In genomic region chr1:159798893-159799292, GRCh38 we compare ENCODE assay signal across 8 cellular contexts. TPM values are rescaled to one million over a fixed set of nuclear protein-coding genes. Genes with fewer than 3 reads are reported as not detected.
A peak's percentile ranks its signal among the peaks of the same experiment; 100 is the strongest.
DNase-seq lines count a peak whose midpoint lies in the region; ATAC-seq and TF ChIP-seq lines count a peak whose summit lies in the region.

No MANE protein-coding gene starts in this region.

- no peaks in the 10 kb centered on the region for H4K20me1 ChIP-seq in HCT116 (ENCODE audit: insufficient read depth)

- no peak overlapping the region for H3K4me2 ChIP-seq in HCT116 (ENCODE audit: low read length)

- peak; percentile 96 for TF ChIP-seq RAD21 in HCT116 (IDR thresholded peaks at IDR 0.05; ENCODE audit: low read depth)

- ATAC-seq in HCT116, result peak; percentile 97

- H3K4me3 ChIP-seq in HCT116 (replicated peaks in 1 of 2; ENCODE audit: low read depth in 1 of 2, low read length in 2 of 2) (no peak overlapping the region), WERI-Rb-1 (ENCODE audit: low read depth, low read length) (no peak overlapping the region), stomach (no peak overlapping the region)

- H3K4me1 ChIP-seq in HCT116 (ENCODE audit: control insufficient read depth in 1 of 2, insufficient read depth in 2 of 2, low read length in 2 of 2), result no peaks in the 10 kb centered on the region
- no peaks in the 10 kb centered on the region for H3K4me1 ChIP-seq in stomach

- no peak for TF ChIP-seq POLR2A in HCT116 (IDR thresholded peaks at IDR 0.05; ENCODE audit: borderline replicate concordance, extremely low read depth, insufficient read depth, insufficient read length)
- no peak for TF ChIP-seq POLR2A in stomach (IDR thresholded peaks at IDR 0.05)

- RAD21 ChIA-PET in HCT116 (lab: Charles Lee; ENCODE audit: low non-redundant PET in 1 of 2, low total read pairs in 2 of 2, uncharacterized antibody in 2 of 2, unreplicated experiment in 2 of 2), result interaction anchor here (0.6 to 3.0 kb wide), 6 partner anchors 92 to 590 kb away, joined by 3 to 38 read pairs (median 6); no protein-coding TSS in a partner anchor

- POLR2A ChIA-PET in HCT116 (lab: Charles Lee), result interaction anchor here (0.9 to 2.7 kb wide), 2 partner anchors 10 to 92 kb away, joined by 5 to 35 read pairs; no protein-coding TSS in a partner anchor

- TF ChIP-seq EP300 in stomach (IDR thresholded peaks at IDR 0.05), result no peak

- peak overlapping the region; percentile 84 for H2AFZ ChIP-seq in HCT116 (ENCODE audit: low read depth, low read length, poor library complexity, severe bottlenecking)

- WGBS in stomach, 5 donors, result 0 to 5% (median 3%) methylated on average over 2 of the region's 2 CpGs

- intact Hi-C loops in HCT116 (cut with micrococcal nuclease), result loop anchor here (1.0 to 10.0 kb wide), 6 partner anchors 53 to 638 kb away; no protein-coding TSS in a partner anchor
- intact Hi-C loops in stomach (cut with DNase I; ENCODE audit: low total_unique reads), result loop anchor here (5.0 to 10.0 kb wide), 2 partner anchors 93 to 206 kb away; no protein-coding TSS in a partner anchor

- BruUV-seq in HCT116 (replicated peaks; lab: Mats Ljungman, UMichigan), result no TSS peak

- CTCF ChIA-PET in HCT116 (lab: Charles Lee), result interaction anchor here (0.6 to 9.3 kb wide), 32 partner anchors 9 to 667 kb away, joined by 3 to 229 read pairs (median 4); partner anchors contain the start of genes DUSP23, IGSF8 and SLAMF8

- H3K27ac ChIP-seq in HCT116 (ENCODE audit: low read depth, low read length) (no peak overlapping the region), WERI-Rb-1 (no peak overlapping the region), stomach (no peak overlapping the region)

- no peak overlapping the region for H3K9ac ChIP-seq in HCT116 (ENCODE audit: low read length)

- H3K36me3 ChIP-seq in HCT116 (ENCODE audit: control insufficient read depth in 1 of 2, insufficient read depth in 2 of 2, low read length in 2 of 2) (no peaks in the 10 kb centered on the region), WERI-Rb-1 (no peaks in the 10 kb centered on the region), stomach (no peaks in the 10 kb centered on the region)

- H3K9me3 ChIP-seq in HCT116 (ENCODE audit: control insufficient read depth in 1 of 2, insufficient read depth in 1 of 2, low read depth in 1 of 2, low read length in 2 of 2) (no peaks in the 10 kb centered on the region), WERI-Rb-1 (ENCODE audit: severe bottlenecking) (no peaks in the 10 kb centered on the region), stomach (no peaks in the 10 kb centered on the region)

- TF ChIP-seq CTCF in HCT116 (IDR thresholded peaks at IDR 0.05 in 2 of 3, conservative IDR thresholded peaks at IDR 0.05 in 1 of 3; ENCODE audit: borderline replicate concordance in 1 of 3, insufficient read depth in 1 of 3, low read depth in 2 of 3, low read length in 2 of 3) (peak; percentile 83 to 99 (median 91)), WERI-Rb-1 (IDR thresholded peaks at IDR 0.05; ENCODE audit: low read depth, low read length) (peak; percentile 84), stomach (IDR thresholded peaks at IDR 0.05) (peak in 5 of 7 experiments; percentile 60 to 89 (median 76))

- H3K27me3 ChIP-seq in HCT116 (ENCODE audit: insufficient read depth, low read length), result peaks cover 24% of the 10 kb centered on the region
- peaks cover 98% of the 10 kb centered on the region for H3K27me3 ChIP-seq in WERI-Rb-1 (ENCODE audit: insufficient read depth, low read depth, severe bottlenecking)
- H3K27me3 ChIP-seq in stomach, result peaks cover 0 to 26% (median 5%) of the 10 kb centered on the region in 3 donors

- H3K79me2 ChIP-seq in HCT116 (ENCODE audit: insufficient read depth, low read length), result no peaks in the 10 kb centered on the region

- DNase-seq in CD1c-positive myeloid dendritic cell (ENCODE audit: extremely low spot score) (peak; percentile 76), HCT116 (ENCODE audit: low read depth, low spot score) (peak; percentile 90), NCI-H226 (peak; percentile 75), WERI-Rb-1 (peak; percentile 83), lung microvascular endothelial cell (ENCODE audit: low read depth in 2 of 2) (peak; percentile 83 to 85), stomach (peak; percentile 74), mesenteric fat pad (ENCODE audit: low spot score) (no peak)
- DNase-seq in effector CD8-positive, alpha-beta T cell (lab: John Stamatoyannopoulos, UW), result peak; percentile 7

- H3K9me2 ChIP-seq in HCT116 (ENCODE audit: insufficient read depth), result no peaks in the 10 kb centered on the region

TF ChIP-seq in HCT116, 20 proteins besides CTCF, POLR2A, EP300 and RAD21:
- TF ChIP-seq MAX (IDR thresholded peaks at IDR 0.05) (peak; percentile 63), YY1 (IDR thresholded peaks at IDR 0.05; ENCODE audit: extremely low read depth, insufficient replicate concordance, low read depth, low read length) (peak; percentile 55), EZH2 (IDR thresholded peaks at IDR 0.05) (no peak), CBX3 (IDR thresholded peaks at IDR 0.05; ENCODE audit: low read depth) (peak; percentile 87)

RNA-seq across cellular contexts. Expression of gene FCRL6, which starts 3.3 kb away (rescaled TPM):
- not detected for total RNA-seq in HCT116 (2021; ENCODE audit: unreplicated experiment)
- polyA plus RNA-seq in HCT116 (2012), result not detected in 2 replicates
- total RNA-seq in lung microvascular endothelial cell, result not detected in 2 replicates
- total RNA-seq in stomach, result not detected
- polyA plus RNA-seq in stomach, result not detected
- not detected for total RNA-seq in mesenteric fat pad

RNA-seq across cellular contexts. Expression of gene DUSP23, which starts 18.1 kb away (rescaled TPM):
- total RNA-seq in HCT116 (2021; ENCODE audit: unreplicated experiment) (35.8 TPM), lung microvascular endothelial cell (20.7 and 32.5 TPM in 2 replicates), stomach (10 to 100 TPM in 3 of 5 donors, 1 to 10 TPM in 1, not detected in 1; 3.6 to 84.3 (median 27.2) TPM), mesenteric fat pad (54.8 TPM)
- 48.9 and 50.0 TPM in 2 replicates for polyA plus RNA-seq in HCT116 (2012)
- polyA plus RNA-seq in stomach, result 100 to 1,000 TPM in 1 of 3 donors, 10 to 100 TPM in 2; 80.7 to 107 (median 86.5) TPM

RNA-seq across cellular contexts. Expression of gene SLAMF8, which starts 27.8 kb away (rescaled TPM):
- total RNA-seq in HCT116 (2021; ENCODE audit: unreplicated experiment) (not detected), lung microvascular endothelial cell (not detected in 2 replicates), stomach (1 to 10 TPM in 3 of 5 donors, not detected in 2; 2.0 to 4.5 (median 2.9) TPM), mesenteric fat pad (11.3 TPM)
- polyA plus RNA-seq in HCT116 (2012), result 0.02 TPM in 1 of 2 replicates, not detected in the other
- 1 to 10 TPM in 2 of 3 donors, under 1 TPM in 1; 0.76 to 3.1 (median 1.9) TPM for polyA plus RNA-seq in stomach
